Comparison of ENCODE assay signal across 30 cellular contexts in the genomic region with DNA sequence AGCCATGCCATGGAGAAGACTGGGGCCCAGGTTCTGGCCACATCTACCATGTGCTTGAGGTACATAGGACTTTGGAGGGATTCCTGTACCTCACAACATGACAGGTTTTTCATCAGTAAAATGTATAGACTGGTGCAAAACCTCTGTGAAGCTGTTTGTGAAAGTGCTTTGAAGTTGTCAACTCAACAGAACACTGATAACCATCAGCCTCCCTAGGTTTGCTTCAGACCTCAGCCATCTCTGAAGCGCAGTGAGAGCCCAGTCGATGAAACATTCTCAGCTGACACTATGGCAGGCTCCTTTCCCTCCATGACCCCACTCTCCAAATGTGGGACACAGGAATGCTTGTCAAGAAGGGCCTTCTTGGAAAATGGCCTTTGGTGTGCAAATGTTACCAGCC.
"Had no signal": no experiment of that assay in that cellular context is flagged by ENCODE, and none has a peak within 500 bp of the region (broad histone marks: within the 10 kb centered on the region; RNA-seq: fewer than 3 reads in every experiment).

No MANE protein-coding gene starts in this region.

- DNase-seq: activated CD4-positive, alpha-beta memory T cell treated with anti-CD3 and anti-CD28 coated beads, Interleukin-2, amount 10 ng/mL, durations not matched to agents 7 days and 5 days; activated CD4-positive, alpha-beta T cell treated with anti-CD3 and anti-CD28 coated beads for 4 hours; activated CD4-positive, CD25-positive, alpha-beta regulatory T cell; activated CD4-positive, CD25-positive, alpha-beta regulatory T cell treated with anti-CD3 and anti-CD28 coated beads, Interleukin-2, amount 50 U/mL, for 72 hours; activated CD8-positive, alpha-beta memory T cell treated with anti-CD3 and anti-CD28 coated beads, Interleukin-2, amount 10 ng/mL, durations not matched to agents 7 days and 5 days; activated CD8-positive, alpha-beta memory T cell treated with anti-CD3 and anti-CD28 coated beads, Interleukin-2, amount 50 U/mL, for 4 hours; activated gamma-delta T cell; activated naive CD4-positive, alpha-beta T cell; activated naive CD4-positive, alpha-beta T cell treated with anti-CD3 and anti-CD28 coated beads, Interleukin-2, amount 10 ng/mL, durations not matched to agents 7 days and 5 days; activated T-cell treated with anti-CD3 and anti-CD28 coated beads, Interleukin-2, amount 50 U/mL, for 1 hour; activated T-cell treated with anti-CD3 and anti-CD28 coated beads, Interleukin-2, amount 50 U/mL, for 48 hours; adrenal gland; amygdala; body of pancreas; caudate nucleus; cortex of kidney; dermis blood vessel endothelial cell; effector CD4-positive, alpha-beta T cell; effector memory CD8-positive, alpha-beta T cell; erythroblast; foreskin melanocyte; heart right ventricle; T-helper 1 cell; T-helper 17 cell had no signal

- H3K79me2 ChIP-seq: hepatocyte had no signal

- H3K9me3 ChIP-seq: adrenal gland, body of pancreas, esophagus muscularis mucosa, gastroesophageal sphincter, heart right ventricle had no signal

- H3K4me3 ChIP-seq: adrenal gland, body of pancreas, esophagus muscularis mucosa, gastroesophageal sphincter, heart right ventricle, hepatocyte had no signal

- H3K4me1 Mint-ChIP-seq: activated CD4-positive, alpha-beta memory T cell treated with anti-CD3 and anti-CD28 coated beads, Interleukin-2, amount 10 ng/mL, durations not matched to agents 7 days and 5 days; activated CD8-positive, alpha-beta memory T cell treated with anti-CD3 and anti-CD28 coated beads, Interleukin-2, amount 10 ng/mL, durations not matched to agents 7 days and 5 days had no signal

- ATAC-seq: activated CD8-positive, alpha-beta memory T cell treated with anti-CD3 and anti-CD28 coated beads, Interleukin-2, amount 10 ng/mL, durations not matched to agents 7 days and 5 days; activated naive CD4-positive, alpha-beta T cell treated with anti-CD3 and anti-CD28 coated beads, Interleukin-2, amount 50 U/mL, for 72 hours; body of pancreas; effector memory CD8-positive, alpha-beta T cell; gastroesophageal sphincter; heart right ventricle; T-helper 17 cell had no signal

- H3K27ac Mint-ChIP-seq: activated CD4-positive, alpha-beta memory T cell treated with anti-CD3 and anti-CD28 coated beads, Interleukin-2, amount 10 ng/mL, durations not matched to agents 7 days and 5 days; activated CD8-positive, alpha-beta memory T cell treated with anti-CD3 and anti-CD28 coated beads, Interleukin-2, amount 10 ng/mL, durations not matched to agents 7 days and 5 days; activated naive CD4-positive, alpha-beta T cell treated with anti-CD3 and anti-CD28 coated beads, Interleukin-2, amount 10 ng/mL, durations not matched to agents 7 days and 5 days; activated T-helper 1 cell treated with anti-CD3 and anti-CD28 coated beads, Interleukin-12 subunit alpha, Interleukin-12 subunit beta, Interleukin-2, Interleukin-4 antibody, amounts not matched to agents 30 ng/mL and 10 ng/mL and 1 ng/mL, durations not matched to agents 14 hours and 24 hours and 36 hours; T-helper 17 cell had no signal

- H3K4me2 ChIP-seq: hepatocyte had no signal

- H3K4me3 Mint-ChIP-seq: activated CD4-positive, alpha-beta memory T cell treated with anti-CD3 and anti-CD28 coated beads, Interleukin-2, amount 10 ng/mL, durations not matched to agents 7 days and 5 days; activated CD8-positive, alpha-beta memory T cell treated with anti-CD3 and anti-CD28 coated beads, Interleukin-2, amount 10 ng/mL, durations not matched to agents 7 days and 5 days; activated naive CD4-positive, alpha-beta T cell treated with anti-CD3 and anti-CD28 coated beads, Interleukin-2, amount 10 ng/mL, durations not matched to agents 7 days and 5 days; activated T-helper 1 cell treated with anti-CD3 and anti-CD28 coated beads, Interleukin-12 subunit alpha, Interleukin-12 subunit beta, Interleukin-2, Interleukin-4 antibody, amounts not matched to agents 30 ng/mL and 10 ng/mL and 1 ng/mL, durations not matched to agents 14 hours and 24 hours and 36 hours; effector memory CD8-positive, alpha-beta T cell; T-helper 17 cell had no signal

- H3K4me1 ChIP-seq: adrenal gland, body of pancreas, esophagus muscularis mucosa, gastroesophageal sphincter, heart right ventricle had no signal

- H3K9me3 Mint-ChIP-seq: activated CD4-positive, alpha-beta memory T cell treated with anti-CD3 and anti-CD28 coated beads, Interleukin-2, amount 10 ng/mL, durations not matched to agents 7 days and 5 days; activated naive CD4-positive, alpha-beta T cell treated with anti-CD3 and anti-CD28 coated beads, Interleukin-2, amount 10 ng/mL, durations not matched to agents 7 days and 5 days; activated naive CD4-positive, alpha-beta T cell treated with anti-CD3 and anti-CD28 coated beads, Interleukin-2, amount 50 U/mL, for 72 hours; activated T-helper 1 cell treated with anti-CD3 and anti-CD28 coated beads, Interleukin-12 subunit alpha, Interleukin-12 subunit beta, Interleukin-2, Interleukin-4 antibody, amounts not matched to agents 30 ng/mL and 10 ng/mL and 1 ng/mL, durations not matched to agents 14 hours and 24 hours and 36 hours; effector memory CD8-positive, alpha-beta T cell had no signal

- H3K36me3 ChIP-seq: adrenal gland had no signal

- H2AFZ ChIP-seq: hepatocyte had no signal

- H3K36me3 Mint-ChIP-seq: activated CD8-positive, alpha-beta memory T cell treated with anti-CD3 and anti-CD28 coated beads, Interleukin-2, amount 10 ng/mL, durations not matched to agents 7 days and 5 days; activated naive CD4-positive, alpha-beta T cell treated with anti-CD3 and anti-CD28 coated beads, Interleukin-2, amount 10 ng/mL, durations not matched to agents 7 days and 5 days had no signal

- H3K27ac ChIP-seq: adrenal gland, body of pancreas, esophagus muscularis mucosa, gastroesophageal sphincter, heart right ventricle, hepatocyte had no signal

- FAIRE-seq: colon had no signal

- H3K27me3 ChIP-seq: adrenal gland, body of pancreas, esophagus muscularis mucosa, gastroesophageal sphincter, heart right ventricle, hepatocyte had no signal
